19 cellular contexts compared by ENCODE assay signal in genomic region chr5:168935183-168935582, GRCh38.
"Had no signal": no experiment of that assay in that cellular context is flagged by ENCODE, and none has a peak within 500 bp of the region (broad histone marks: within the 10 kb centered on the region; RNA-seq: fewer than 3 reads in every experiment).

No MANE protein-coding gene starts in this region.

- DNase-seq: dermis blood vessel endothelial cell; effector memory CD4-positive, alpha-beta T cell; foreskin keratinocyte; heart right ventricle; hypothalamus; immature natural killer cell; mucosa of descending colon; naive B cell; right lobe of liver; small intestine; stimulated activated CD4-positive, alpha-beta T cell treated with anti-CD3 and anti-CD28 coated beads, Interleukin-12 subunit alpha, Interleukin-12 subunit beta, amount 100 ng/mL, for 4 hours; stimulated activated CD4-positive, alpha-beta T cell treated with anti-CD3 and anti-CD28 coated beads, Interleukin-1b, Interleukin-23, amount 100 ng/mL, for 48 hours; stimulated activated CD4-positive, alpha-beta T cell treated with anti-CD3 and anti-CD28 coated beads, Interleukin-4, amount 100 ng/mL, for 1 hour; stimulated activated CD8-positive, alpha-beta memory T cell treated with anti-CD3 and anti-CD28 coated beads, Interleukin-4, amount 100 ng/mL, for 48 hours; stimulated activated naive CD4-positive, alpha-beta T cell; stomach; tibial artery had no signal

- ATAC-seq: foreskin keratinocyte, gastroesophageal sphincter, heart right ventricle, left lobe of liver, mucosa of descending colon, right lobe of liver had no signal
